ENCODE assay signal across 21 cellular contexts in genomic region chr5:142166754-142167153, GRCh38.
"Had no signal": no experiment of that assay in that cellular context is flagged by ENCODE, and none has a peak within 500 bp of the region (broad histone marks: within the 10 kb centered on the region; RNA-seq: fewer than 3 reads in every experiment).

No MANE protein-coding gene starts in this region.

- H3K27ac Mint-ChIP-seq: dendritic cell treated with granulocyte-macrophage colony-stimulating factor and Interleukin-4, amounts not matched to agents 40 ng/mL and 50 ng/mL, for 4 days; effector memory CD8-positive, alpha-beta T cell; memory B cell; nephron; stimulated activated naive B cell treated with anti-CD40 and anti-IgM and Interleukin-4, amounts not matched to agents 10 μg/mL and 1 μg/mL and 100 μg/mL, for 72 hours; stimulated activated naive CD8-positive, alpha-beta T cell treated with anti-CD3 and anti-CD28 coated beads, Interleukin-15, amount 100 ng/mL, for 72 hours; type B pancreatic cell had no signal

- H3K36me3 Mint-ChIP-seq: memory B cell, type B pancreatic cell had no signal

- H3K4me1 ChIP-seq: pancreas, prostate gland had no signal

- H3K4me1 Mint-ChIP-seq: memory B cell; stimulated activated naive B cell treated with anti-CD40 and anti-IgM and Interleukin-4, amounts not matched to agents 10 μg/mL and 1 μg/mL and 100 μg/mL, for 72 hours; stimulated activated naive CD8-positive, alpha-beta T cell treated with anti-CD3 and anti-CD28 coated beads, Interleukin-15, amount 100 ng/mL, for 72 hours had no signal

- H3K9me3 Mint-ChIP-seq: effector memory CD8-positive, alpha-beta T cell; memory B cell; nephron; stimulated activated naive B cell treated with anti-CD40 and anti-IgM and Interleukin-4, amounts not matched to agents 10 μg/mL and 1 μg/mL and 100 μg/mL, for 72 hours; stimulated activated naive CD8-positive, alpha-beta T cell treated with anti-CD3 and anti-CD28 coated beads, Interleukin-15, amount 100 ng/mL, for 72 hours; type B pancreatic cell had no signal

- DNase-seq: cerebellar nuclear complex; effector memory CD8-positive, alpha-beta T cell; esophagus squamous epithelium; glutamatergic neuron; lower lobe of right lung; midbrain; occipital lobe; sigmoid colon; stimulated activated CD4-positive, alpha-beta T cell treated with anti-CD3 and anti-CD28 coated beads, Interleukin-2, amount 100 ng/mL, for 24 hours; stimulated activated CD4-positive, alpha-beta T cell treated with anti-CD3 and anti-CD28 coated beads, Interleukin-4, amount 100 ng/mL, for 4 hours; stimulated activated naive B cell treated with anti-CD40 and anti-IgM and Interleukin-4, amounts not matched to agents 10 μg/mL and 1 μg/mL and 100 μg/mL, for 72 hours; stimulated activated naive CD8-positive, alpha-beta T cell treated with anti-CD3 and anti-CD28 coated beads, Interleukin-15, amount 100 ng/mL, for 72 hours had no signal

- H3K27me3 Mint-ChIP-seq: stimulated activated naive CD8-positive, alpha-beta T cell treated with anti-CD3 and anti-CD28 coated beads, Interleukin-15, amount 100 ng/mL, for 72 hours; type B pancreatic cell had no signal

- H3K9me3 ChIP-seq: esophagus squamous epithelium, gastroesophageal sphincter, lower lobe of right lung, pancreas, prostate gland, sigmoid colon had no signal

- ATAC-seq: effector memory CD8-positive, alpha-beta T cell; gastroesophageal sphincter; stimulated activated naive B cell treated with anti-CD40 and anti-IgM and Interleukin-4, amounts not matched to agents 10 μg/mL and 1 μg/mL and 100 μg/mL, for 72 hours; stimulated activated naive CD8-positive, alpha-beta T cell treated with anti-CD3 and anti-CD28 coated beads, Interleukin-15, amount 100 ng/mL, for 72 hours had no signal

- H3K27me3 ChIP-seq: esophagus squamous epithelium, gastroesophageal sphincter, hepatocyte, pancreas, sigmoid colon had no signal

- H3K27ac ChIP-seq: esophagus squamous epithelium, gastroesophageal sphincter, hepatocyte, lower lobe of right lung, pancreas, prostate gland, sigmoid colon, skin epidermis had no signal

- H3K4me3 ChIP-seq: esophagus squamous epithelium, gastroesophageal sphincter, hepatocyte, lower lobe of right lung, pancreas, prostate gland, sigmoid colon, skin epidermis had no signal

- H3K4me3 Mint-ChIP-seq: dendritic cell treated with granulocyte-macrophage colony-stimulating factor and Interleukin-4, amounts not matched to agents 40 ng/mL and 50 ng/mL, for 4 days; effector memory CD8-positive, alpha-beta T cell; memory B cell; nephron; stimulated activated naive B cell treated with anti-CD40 and anti-IgM and Interleukin-4, amounts not matched to agents 10 μg/mL and 1 μg/mL and 100 μg/mL, for 72 hours; stimulated activated naive CD8-positive, alpha-beta T cell treated with anti-CD3 and anti-CD28 coated beads, Interleukin-15, amount 100 ng/mL, for 72 hours; type B pancreatic cell had no signal

- H3K36me3 ChIP-seq: esophagus squamous epithelium, gastroesophageal sphincter, lower lobe of right lung, pancreas, prostate gland, sigmoid colon had no signal
